ENCODE assay signal across 20 cellular contexts in the genomic region with DNA sequence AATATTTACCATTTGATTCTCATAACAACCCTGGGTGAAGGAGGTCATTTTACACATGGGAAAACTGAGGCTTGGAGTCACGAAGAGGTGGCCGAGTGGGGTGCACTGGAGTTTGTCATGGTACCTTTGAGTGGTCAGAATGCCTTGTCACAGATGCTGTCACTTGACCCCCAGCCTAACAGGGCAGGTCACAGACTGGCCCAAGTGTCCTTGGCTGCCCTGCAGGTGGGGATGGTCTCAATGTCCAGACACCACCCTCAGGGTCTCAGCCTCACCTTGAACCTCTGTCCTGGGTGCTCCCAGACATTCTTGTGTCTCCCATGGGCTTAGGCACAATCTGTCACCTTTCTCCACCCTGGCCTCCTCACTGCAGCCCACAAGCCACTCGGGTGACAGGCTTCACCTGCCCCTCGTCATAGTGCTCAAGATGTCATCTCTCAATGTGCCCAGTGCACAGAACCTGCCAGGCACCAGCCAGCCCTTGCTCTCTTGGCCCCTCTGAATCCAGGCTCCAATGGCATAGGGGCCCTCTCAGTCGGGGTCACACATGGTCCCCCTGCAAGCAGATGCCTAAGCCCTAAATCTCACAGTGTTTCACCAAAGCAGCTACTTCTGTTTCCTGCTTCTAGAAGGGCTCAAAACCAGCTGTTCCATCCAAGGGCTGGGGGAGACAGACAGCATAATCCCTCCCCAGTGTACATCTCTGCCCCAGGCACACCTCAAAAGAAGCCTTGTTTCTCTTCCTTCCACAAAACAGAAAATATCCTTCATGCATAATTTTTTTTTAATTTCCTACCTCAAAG.
DNase-seq lines count a peak whose midpoint lies in the region; ATAC-seq and TF ChIP-seq lines count a peak whose summit lies in the region.
"Had no signal": no experiment of that assay in that cellular context is flagged by ENCODE, and none has a peak within 500 bp of the region (broad histone marks: within the 10 kb centered on the region; RNA-seq: fewer than 3 reads in every experiment).

No MANE protein-coding gene starts in this region.

- no peak overlapping the region for H3K9ac ChIP-seq in neural progenitor cell
- H3K9ac ChIP-seq in mammary epithelial cell (ENCODE audit: insufficient read depth, low read length) = no peak overlapping the region
- H3K9ac ChIP-seq: BLaER1 treated with 17β-estradiol and CSF1 and Interleukin-3, amounts not matched to agents 10 nM and 100 nM; KMS-11 had no signal

- no peak for ATAC-seq in Right ventricle myocardium superior (ENCODE audit: poor library complexity)
- ATAC-seq: A549; CD8-positive, alpha-beta T cell had no signal

- no peak overlapping the region for H3K4me3 Mint-ChIP-seq in neural progenitor cell
- no peak overlapping the region for H3K4me3 Mint-ChIP-seq in type B pancreatic cell
- H3K4me3 Mint-ChIP-seq: CD8-positive, alpha-beta T cell had no signal

- TF ChIP-seq CTCF in right atrium auricular region (IDR thresholded peaks at IDR 0.05) (no peak), WERI-Rb-1 (IDR thresholded peaks at IDR 0.05; ENCODE audit: low read depth, low read length) (no peak), neural progenitor cell (IDR thresholded peaks at IDR 0.05) (no peak), type B pancreatic cell (conservative IDR thresholded peaks at IDR 0.05) (no peak), mammary epithelial cell (conservative IDR thresholded peaks at IDR 0.05 in 1 of 2, IDR thresholded peaks at IDR 0.05 in 1 of 2; ENCODE audit: extremely low read depth in 1 of 2, insufficient read depth in 1 of 2, low read depth in 1 of 2, low read length in 2 of 2) (no peak), PC-9 (conservative IDR thresholded peaks at IDR 0.05) (no peak)

- H3K27ac Mint-ChIP-seq in neural progenitor cell (peak overlapping the region; percentile 11), type B pancreatic cell (no peak overlapping the region)
- H3K27ac Mint-ChIP-seq: CD8-positive, alpha-beta T cell had no signal

- WGBS in mammary epithelial cell (ENCODE audit: low coverage, missing lambda C conversion rate) = 89% methylated on average over 5 of the region's 5 CpGs

- H4K20me1 ChIP-seq in neural progenitor cell (ENCODE audit: low read depth) (no peaks in the 10 kb centered on the region), mammary epithelial cell (ENCODE audit: insufficient read depth, low read length) (no peaks in the 10 kb centered on the region), PC-9 (ENCODE audit: insufficient read depth) (no peaks in the 10 kb centered on the region)
- H4K20me1 ChIP-seq: BLaER1 treated with 17β-estradiol and CSF1 and Interleukin-3, amounts not matched to agents 10 nM and 100 nM had no signal

- H3K27me3 ChIP-seq in right atrium auricular region = no peaks in the 10 kb centered on the region
- no peaks in the 10 kb centered on the region for H3K27me3 ChIP-seq in WERI-Rb-1 (ENCODE audit: insufficient read depth, low read depth, severe bottlenecking)
- H3K27me3 ChIP-seq in neural progenitor cell = no peaks in the 10 kb centered on the region
- H3K27me3 ChIP-seq in mammary epithelial cell (ENCODE audit: insufficient read depth, low read length) = no peaks in the 10 kb centered on the region
- H3K27me3 ChIP-seq in PC-9 (ENCODE audit: insufficient read depth, low read depth) = no peaks in the 10 kb centered on the region
- H3K27me3 ChIP-seq: BLaER1 treated with 17β-estradiol and CSF1 and Interleukin-3, amounts not matched to agents 10 nM and 100 nM; SJSA1 had no signal

- CTCF ChIA-PET in mammary epithelial cell (lab: Charles Lee; ENCODE audit: low non-redundant PET) = no interaction called here
- CTCF ChIA-PET in PC-9 (lab: Charles Lee) = interaction anchor here (0.5 kb wide), 1 partner anchor 34 kb away, joined by 9 read pairs; no protein-coding TSS in a partner anchor

- dilution Hi-C loops in mammary epithelial cell (cut with HindIII; ENCODE audit: low sequenced_read_pairs) = no loop called here

- H3K27ac ChIP-seq in right atrium auricular region (no peak overlapping the region), WERI-Rb-1 (peak overlapping the region; percentile 31; the same call in 1 of the 2 replicates), neural progenitor cell (no peak overlapping the region), mammary epithelial cell (ENCODE audit: insufficient read depth, low read depth, low read length) (no peak overlapping the region), PC-9 (no peak overlapping the region)
- H3K27ac ChIP-seq: BLaER1 treated with 17β-estradiol and CSF1 and Interleukin-3, amounts not matched to agents 10 nM and 100 nM; KMS-11; SJSA1 had no signal

- in situ Hi-C loops in mammary epithelial cell (cut with MboI; ENCODE audit: low sequenced_read_pairs in 2 of 2) = no loop called here

- POLR2A ChIA-PET in PC-9 (lab: Charles Lee; ENCODE audit: unreplicated experiment) = no interaction called here

- H2AFZ ChIP-seq in neural progenitor cell (replicated peaks) (no peak overlapping the region), mammary epithelial cell (ENCODE audit: low read depth, low read length) (no peak overlapping the region), PC-9 (no peak overlapping the region)

- no peaks in the 10 kb centered on the region for H3K9me2 ChIP-seq in PC-9 (ENCODE audit: insufficient read depth)

- BruUV-seq in mammary epithelial cell (replicated peaks; lab: Mats Ljungman, UMichigan) = no TSS peak
- no TSS peak for BruUV-seq in PC-9 (replicated peaks; lab: Mats Ljungman, UMichigan)

- H3K9me3 ChIP-seq in right atrium auricular region (no peaks in the 10 kb centered on the region), WERI-Rb-1 (ENCODE audit: severe bottlenecking) (no peaks in the 10 kb centered on the region), neural progenitor cell (ENCODE audit: low read depth) (no peaks in the 10 kb centered on the region), mammary epithelial cell (replicated peaks; ENCODE audit: insufficient read depth, low read length) (no peaks in the 10 kb centered on the region), PC-9 (ENCODE audit: insufficient read depth, low read depth) (no peaks in the 10 kb centered on the region)
- H3K9me3 ChIP-seq: A549, SJSA1 had no signal

- H3K36me3 Mint-ChIP-seq in neural progenitor cell (no peaks in the 10 kb centered on the region), type B pancreatic cell (no peaks in the 10 kb centered on the region)
- H3K36me3 Mint-ChIP-seq: CD8-positive, alpha-beta T cell had no signal

- H3K79me2 ChIP-seq in neural progenitor cell (ENCODE audit: low read depth) = no peaks in the 10 kb centered on the region
- H3K79me2 ChIP-seq in mammary epithelial cell (ENCODE audit: insufficient read depth, low read length) = no peaks in the 10 kb centered on the region
- H3K79me2 ChIP-seq in PC-9 (ENCODE audit: low read depth) = no peaks in the 10 kb centered on the region

- no peak overlapping the region for H3K4me3 ChIP-seq in right atrium auricular region
- no peak overlapping the region for H3K4me3 ChIP-seq in WERI-Rb-1 (ENCODE audit: low read depth, low read length)
- no peak overlapping the region for H3K4me3 ChIP-seq in neural progenitor cell
- H3K4me3 ChIP-seq in mammary epithelial cell (replicated peaks in 1 of 3; ENCODE audit: insufficient read depth in 1 of 3, low read depth in 2 of 3, low read length in 3 of 3) = no peak overlapping the region
- H3K4me3 ChIP-seq in PC-9 = no peak overlapping the region
- H3K4me3 ChIP-seq: A549; BLaER1 treated with 17β-estradiol and CSF1 and Interleukin-3, amounts not matched to agents 10 nM and 100 nM; SJSA1 had no signal

- intact Hi-C loops in Right ventricle myocardium superior (cut with DNase I) = no loop called here
- intact Hi-C loops in mammary epithelial cell (cut with micrococcal nuclease) = no loop called here
- intact Hi-C loops in PC-9 (cut with micrococcal nuclease; ENCODE audit: unreplicated experiment) = no loop called here

- H3K27me3 Mint-ChIP-seq in neural progenitor cell (ENCODE audit: insufficient read depth, low read depth) (peaks cover 15% of the 10 kb centered on the region), type B pancreatic cell (no peaks in the 10 kb centered on the region)

- H3K36me3 ChIP-seq in right atrium auricular region (no peaks in the 10 kb centered on the region), WERI-Rb-1 (no peaks in the 10 kb centered on the region), neural progenitor cell (no peaks in the 10 kb centered on the region), mammary epithelial cell (ENCODE audit: insufficient read depth, low read length) (no peaks in the 10 kb centered on the region), PC-9 (ENCODE audit: low read depth) (no peaks in the 10 kb centered on the region)
- H3K36me3 ChIP-seq: BLaER1 treated with 17β-estradiol and CSF1 and Interleukin-3, amounts not matched to agents 10 nM and 100 nM; SJSA1 had no signal

- no peaks in the 10 kb centered on the region for H3K9me3 Mint-ChIP-seq in neural progenitor cell
- no peaks in the 10 kb centered on the region for H3K9me3 Mint-ChIP-seq in type B pancreatic cell
- H3K9me3 Mint-ChIP-seq: CD8-positive, alpha-beta T cell had no signal

- peaks cover 0 to 25% of the 10 kb centered on the region in 2 donors for H3K4me1 ChIP-seq in right atrium auricular region
- H3K4me1 ChIP-seq in neural progenitor cell = peaks cover 24% of the 10 kb centered on the region
- H3K4me1 ChIP-seq in mammary epithelial cell (ENCODE audit: insufficient read depth, low read length) = peaks cover 18% of the 10 kb centered on the region
- H3K4me1 ChIP-seq in PC-9 (replicated peaks; ENCODE audit: insufficient read depth) = peaks cover 29% of the 10 kb centered on the region
- H3K4me1 ChIP-seq: SJSA1 had no signal

- H3K4me1 Mint-ChIP-seq in neural progenitor cell (peaks cover 50% of the 10 kb centered on the region), type B pancreatic cell (ENCODE audit: unreplicated experiment) (peaks cover 26% of the 10 kb centered on the region)

- H3F3A ChIP-seq in neural progenitor cell (ENCODE audit: low read depth) = no peaks in the 10 kb centered on the region
- H3F3A ChIP-seq in PC-9 (ENCODE audit: insufficient read depth, low read depth) = peaks cover 7% of the 10 kb centered on the region; the same call in 1 of the 2 replicates

- no peak overlapping the region for H3K4me2 ChIP-seq in neural progenitor cell
- no peak overlapping the region for H3K4me2 ChIP-seq in mammary epithelial cell (ENCODE audit: insufficient read depth, low read depth, low read length)
- H3K4me2 ChIP-seq in PC-9 = no peak overlapping the region
- H3K4me2 ChIP-seq: A549; BLaER1 treated with 17β-estradiol and CSF1 and Interleukin-3, amounts not matched to agents 10 nM and 100 nM; KMS-11 had no signal

- DNase-seq in right atrium auricular region (ENCODE audit: low spot score) (peak; percentile 28), Right ventricle myocardium superior (no peak), WERI-Rb-1 (no peak), neural progenitor cell (ENCODE audit: low spot score) (peak; percentile 0), type B pancreatic cell (ENCODE audit: extremely low spot score, unreplicated experiment) (peak; percentile 51), NCI-H1092 (lab: John Stamatoyannopoulos, UW) (no peak), mammary epithelial cell (no peak), PC-9 (no peak)
- DNase-seq: CD8-positive, alpha-beta T cell; MV-4-11; NCI-H1417; NCI-H187; NCI-H2107; NCI-H510A treated with DMSO at 0.1 percent for 48 hours; NCI-H774; RPMI8226 had no signal

Comparison
In these comparisons a context has a peak if more than half of its experiments do, and no peak if none do; other contexts are left out.
1. DNase-seq: peak in right atrium auricular region (single experiment), neural progenitor cell (single experiment) and type B pancreatic cell (single experiment); none in Right ventricle myocardium superior (single experiment), WERI-Rb-1 (single experiment), NCI-H1092 (single experiment), mammary epithelial cell (single experiment) and PC-9 (0 of 2).